Comparison of ENCODE assay signal across 13 cellular contexts in genomic region chr2:130229161-130229510, GRCh38. TPM values are rescaled to one million over a fixed set of nuclear protein-coding genes. Genes with fewer than 3 reads are reported as not detected.
A peak's percentile ranks its signal among the peaks of the same experiment; 100 is the strongest.
DNase-seq lines count a peak whose midpoint lies in the region; ATAC-seq and TF ChIP-seq lines count a peak whose summit lies in the region.
"Not testable (repeated sequence)": the region's sequence is repeated elsewhere in the genome, so short reads cannot be mapped to it uniquely, and the experiment has no call there.
"Had no signal": no experiment of that assay in that cellular context is flagged by ENCODE, and none has a peak within 500 bp of the region (broad histone marks: within the 10 kb centered on the region; RNA-seq: fewer than 3 reads in every experiment).

No MANE protein-coding gene starts in this region.

- not testable (repeated sequence) for TF ChIP-seq CTCF in fibroblast of villous mesenchyme (IDR thresholded peaks at IDR 0.05; ENCODE audit: insufficient read depth, low read depth, low read length); right lobe of liver (IDR thresholded peaks at IDR 0.05)

- H3K36me3 Mint-ChIP-seq in activated CD8-positive, alpha-beta T cell treated with anti-CD3 and anti-CD28 coated beads, Interleukin-2, amount 10 ng/mL, durations not matched to agents 7 days and 5 days (ENCODE audit: low read depth) = not testable (repeated sequence)

- H3K27ac Mint-ChIP-seq in activated CD8-positive, alpha-beta T cell treated with anti-CD3 and anti-CD28 coated beads, Interleukin-2, amount 10 ng/mL, durations not matched to agents 7 days and 5 days = not testable (repeated sequence)

- H3K9me3 Mint-ChIP-seq in activated CD8-positive, alpha-beta T cell treated with anti-CD3 and anti-CD28 coated beads, Interleukin-2, amount 10 ng/mL, durations not matched to agents 7 days and 5 days (ENCODE audit: insufficient read depth) = not testable (repeated sequence)

- POLR2A ChIA-PET in activated CD8-positive, alpha-beta T cell treated with anti-CD3 and anti-CD28 coated beads, Interleukin-2, amount 10 ng/mL, durations not matched to agents 7 days and 5 days (lab: Charles Lee) = not testable (repeated sequence)

- H3K4me3 ChIP-seq in fibroblast of villous mesenchyme (ENCODE audit: low read depth, low read length) (peak overlapping the region; percentile 61), right lobe of liver (peak overlapping the region in 2 of 3 donors; percentile 14 to 33)
- not testable (repeated sequence) for H3K4me3 ChIP-seq in aorta (ENCODE audit: low read length in 2 of 2)

- not testable (repeated sequence) for H3K27me3 Mint-ChIP-seq in activated CD8-positive, alpha-beta T cell treated with anti-CD3 and anti-CD28 coated beads, Interleukin-2, amount 10 ng/mL, durations not matched to agents 7 days and 5 days (ENCODE audit: low read depth)

- intact Hi-C loops in right lobe of liver (cut with DNase I); aorta (cut with DNase I): not testable (repeated sequence)

- H3K4me1 ChIP-seq in right lobe of liver; aorta (ENCODE audit: control insufficient read depth in 1 of 2, insufficient read depth in 2 of 2, low read length in 2 of 2): not testable (repeated sequence)

- not testable (repeated sequence) for TF ChIP-seq POLR2A in right lobe of liver (IDR thresholded peaks at IDR 0.05)

- ATAC-seq in GM19397 (IDR thresholded peaks at IDR 0.05; ENCODE audit: unreplicated experiment) (peak; percentile 100), right lobe of liver (peak in 2 of 4 donors; percentile 45 to 71), aorta (ENCODE audit: low FRiP score) (peak; percentile 39)
- not testable (repeated sequence) for ATAC-seq in activated CD8-positive, alpha-beta T cell treated with anti-CD3 and anti-CD28 coated beads, Interleukin-2, amount 10 ng/mL, durations not matched to agents 7 days and 5 days

- not testable (repeated sequence) for H3K4me1 Mint-ChIP-seq in activated CD8-positive, alpha-beta T cell treated with anti-CD3 and anti-CD28 coated beads, Interleukin-2, amount 10 ng/mL, durations not matched to agents 7 days and 5 days (ENCODE audit: low read depth)

- not testable (repeated sequence) for H3K27ac ChIP-seq in right lobe of liver; aorta (ENCODE audit: low read depth in 1 of 2, low read length in 2 of 2)

- peak; percentile 59 for DNase-seq in SW480 (ENCODE audit: low spot score)
- peak; percentile 25 for DNase-seq in activated CD8-positive, alpha-beta T cell treated with anti-CD3 and anti-CD28 coated beads, Interleukin-2, amount 10 ng/mL, durations not matched to agents 7 days and 5 days
- DNase-seq in astrocyte of the hippocampus (ENCODE audit: low read depth, low spot score) = peak; percentile 34
- DNase-seq in fibroblast of villous mesenchyme (ENCODE audit: low read depth) = peak; percentile 74
- DNase-seq in right lobe of liver = not testable (repeated sequence)
- peak; percentile 49 for DNase-seq in stimulated activated CD4-positive, alpha-beta T cell treated with anti-CD3 and anti-CD28 coated beads, Interleukin-15, amount 100 ng/mL, for 24 hours
- peak in 1 of 2 donors; percentile 49 for DNase-seq in aorta

- WGBS in right lobe of liver (ENCODE audit: insufficient coverage, low coverage, low lambda C conversion rate, missing lambda C conversion rate) = 65% methylated on average over 9 of the region's 48 CpGs
- WGBS in aorta, 2 donors = 36 to 45% methylated on average over 27 to 48 of the region's 48 CpGs

- H3K36me3 ChIP-seq in right lobe of liver; aorta (ENCODE audit: control insufficient read depth in 1 of 2, insufficient read depth in 2 of 2, low read length in 1 of 2): not testable (repeated sequence)

- not testable (repeated sequence) for H3K9me3 ChIP-seq in right lobe of liver; aorta (ENCODE audit: control insufficient read depth, low read length)

- H3K4me3 Mint-ChIP-seq in activated CD8-positive, alpha-beta T cell treated with anti-CD3 and anti-CD28 coated beads, Interleukin-2, amount 10 ng/mL, durations not matched to agents 7 days and 5 days = not testable (repeated sequence)

- CTCF ChIA-PET in activated CD8-positive, alpha-beta T cell treated with anti-CD3 and anti-CD28 coated beads, Interleukin-2, amount 10 ng/mL, durations not matched to agents 7 days and 5 days (lab: Charles Lee) = not testable (repeated sequence)

- not testable (repeated sequence) for H3K27me3 ChIP-seq in right lobe of liver; aorta (ENCODE audit: control insufficient read depth in 1 of 2, insufficient read depth in 2 of 2, low read length in 1 of 2)

RNA-seq across cellular contexts. Expression of gene TUBA3E, which starts 30.9 kb away (rescaled TPM):
- total RNA-seq in activated CD8-positive, alpha-beta T cell treated with anti-CD3 and anti-CD28 coated beads, Interleukin-2, amount 10 ng/mL, durations not matched to agents 7 days and 5 days = not detected
- total RNA-seq in fibroblast of villous mesenchyme = not detected in 2 replicates
- total RNA-seq in right lobe of liver = not detected
- not detected for total RNA-seq in aorta
- polyA plus RNA-seq in aorta = 1 to 10 TPM in 1 of 2 donors, not detected in 1; 1.3 TPM
- total RNA-seq: MCF 10A, mesenteric fat pad, NCI-H460, osteocyte had no signal
- polyA plus RNA-seq: CD14-positive monocyte had no signal

RNA-seq across cellular contexts. Expression of gene MZT2B, which starts 47.1 kb away (rescaled TPM):
- 100 to 1,000 TPM; 458 to 486 TPM for total RNA-seq in activated CD8-positive, alpha-beta T cell treated with anti-CD3 and anti-CD28 coated beads, Interleukin-2, amount 10 ng/mL, durations not matched to agents 7 days and 5 days
- total RNA-seq in fibroblast of villous mesenchyme (141 and 246 TPM in 2 replicates), right lobe of liver (100 to 1,000 TPM in 2 of 6 experiments, 10 to 100 TPM in 4; 69.5 to 125 (median 89.1) TPM), aorta (100 to 1,000 TPM; 172 to 190 TPM)
- 100 to 1,000 TPM; 188 to 234 TPM for polyA plus RNA-seq in aorta

RNA-seq across cellular contexts. Expression of gene SMPD4, which starts 47.7 kb away (rescaled TPM):
- total RNA-seq in activated CD8-positive, alpha-beta T cell treated with anti-CD3 and anti-CD28 coated beads, Interleukin-2, amount 10 ng/mL, durations not matched to agents 7 days and 5 days = 10 to 100 TPM; 83.9 to 88.2 TPM
- total RNA-seq in fibroblast of villous mesenchyme (20.3 TPM in 2 replicates), right lobe of liver (10 to 100 TPM; 19.0 to 24.3 (median 21.6) TPM), aorta (10 to 100 TPM; 32.3 to 37.4 TPM)
- polyA plus RNA-seq in aorta = 10 to 100 TPM; 14.4 to 60.7 TPM
